ENCODE assay signal across 18 cellular contexts in the genomic region with DNA sequence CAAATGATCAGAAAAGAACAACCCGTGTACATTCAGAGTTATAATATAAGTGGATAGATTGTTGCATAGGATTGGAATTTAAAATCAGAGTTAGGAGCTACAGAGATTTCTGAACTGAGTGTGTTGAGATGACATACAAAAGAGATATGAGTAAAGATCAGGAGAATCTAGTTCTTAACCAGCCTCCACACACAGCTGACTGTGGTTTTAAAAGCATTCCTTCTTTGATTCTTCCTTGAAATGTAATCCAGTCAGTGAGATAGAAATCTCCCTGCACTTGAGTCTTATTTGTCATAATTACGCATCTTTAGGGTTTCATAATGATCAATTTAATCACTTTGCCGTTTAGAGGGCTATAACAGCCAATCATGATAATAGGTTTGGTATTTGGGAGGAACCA.
DNase-seq lines count a peak whose midpoint lies in the region; ATAC-seq, FAIRE-seq and TF ChIP-seq lines count a peak whose summit lies in the region.
"Had no signal": no experiment of that assay in that cellular context is flagged by ENCODE, and none has a peak within 500 bp of the region (broad histone marks: within the 10 kb centered on the region; RNA-seq: fewer than 3 reads in every experiment).

No MANE protein-coding gene starts in this region.

- H3K36me3 ChIP-seq in brain microvascular endothelial cell (replicated peaks), result no peaks in the 10 kb centered on the region
- H3K36me3 ChIP-seq: transverse colon had no signal

- TF ChIP-seq CTCF in brain microvascular endothelial cell (IDR thresholded peaks at IDR 0.05; ENCODE audit: low read depth, low read length, missing control alignments) (no peak), mesothelial cell of epicardium (IDR thresholded peaks at IDR 0.05; ENCODE audit: unreplicated experiment) (no peak)

- no peak for FAIRE-seq in GM12891 (lab: Jason Lieb, UNC)
- FAIRE-seq: endothelial cell of umbilical vein, GM19239 had no signal

- H3K4me1 Mint-ChIP-seq in mesothelial cell of epicardium, result peaks cover 23% of the 10 kb centered on the region
- H3K4me1 Mint-ChIP-seq: activated B cell treated with CpG ODN at 0.5 μM for 24 hours; central memory CD8-positive, alpha-beta T cell; nephron; T-cell had no signal

- DNase-seq in EL (peak; percentile 83), NCI-H1105 treated with DMSO at 0.1 percent for 48 hours (lab: John Stamatoyannopoulos, UW) (peak; percentile 82), brain microvascular endothelial cell (peak; percentile 55), mesothelial cell of epicardium (ENCODE audit: low spot score in 2 of 2, unreplicated experiment in 2 of 2) (no peak), middle frontal gyrus (ENCODE audit: extremely low spot score, low spot score) (no peak), GM12891 (ENCODE audit: insufficient read length, low spot score) (no peak)
- DNase-seq: activated B cell treated with CpG ODN at 0.5 μM for 24 hours; activated naive CD4-positive, alpha-beta T cell treated with anti-CD3 and anti-CD28 coated beads for 36 hours; right cardiac atrium; stimulated activated CD4-positive, alpha-beta T cell treated with anti-CD3 and anti-CD28 coated beads, Interleukin-2, amount 100 ng/mL, for 48 hours; T-cell; transverse colon had no signal

- H3K27me3 Mint-ChIP-seq in mesothelial cell of epicardium (ENCODE audit: low read depth), result peaks cover 10% of the 10 kb centered on the region
- H3K27me3 Mint-ChIP-seq: activated B cell treated with CpG ODN at 0.5 μM for 24 hours; central memory CD8-positive, alpha-beta T cell; T-cell had no signal

- TF ChIP-seq POLR2A in GM12891 (IDR thresholded peaks at IDR 0.05; ENCODE audit: low read depth, low read length), result no peak

- H3K4me3 ChIP-seq in brain microvascular endothelial cell (ENCODE audit: low read depth, low read length), result no peak overlapping the region
- H3K4me3 ChIP-seq: transverse colon had no signal

- no peaks in the 10 kb centered on the region for H3K36me3 Mint-ChIP-seq in mesothelial cell of epicardium
- H3K36me3 Mint-ChIP-seq: T-cell had no signal

- peak overlapping the region; percentile 49 for H3K27ac ChIP-seq in brain microvascular endothelial cell
- H3K27ac ChIP-seq: transverse colon had no signal

- no peak for ATAC-seq in HG02642 (IDR thresholded peaks at IDR 0.05; ENCODE audit: poor library complexity, unreplicated experiment)
- no peak for ATAC-seq in GM18858 (IDR thresholded peaks at IDR 0.05; ENCODE audit: unreplicated experiment)
- ATAC-seq: right cardiac atrium, T-cell had no signal

- no peak overlapping the region for H3K4me3 Mint-ChIP-seq in mesothelial cell of epicardium
- H3K4me3 Mint-ChIP-seq: activated B cell treated with CpG ODN at 0.5 μM for 24 hours; activated naive CD4-positive, alpha-beta T cell treated with anti-CD3 and anti-CD28 coated beads for 36 hours; central memory CD8-positive, alpha-beta T cell; nephron; T-cell had no signal

- H3K9me3 Mint-ChIP-seq in mesothelial cell of epicardium, result no peaks in the 10 kb centered on the region
- H3K9me3 Mint-ChIP-seq: activated B cell treated with CpG ODN at 0.5 μM for 24 hours; activated naive CD4-positive, alpha-beta T cell treated with anti-CD3 and anti-CD28 coated beads for 36 hours; central memory CD8-positive, alpha-beta T cell; nephron; T-cell had no signal

- H3K27ac Mint-ChIP-seq in mesothelial cell of epicardium, result peak overlapping the region; percentile 18
- H3K27ac Mint-ChIP-seq: activated B cell treated with CpG ODN at 0.5 μM for 24 hours; activated naive CD4-positive, alpha-beta T cell treated with anti-CD3 and anti-CD28 coated beads for 36 hours; nephron; T-cell had no signal

- in situ Hi-C loops in brain microvascular endothelial cell (cut with HindIII; ENCODE audit: low pct_ligation_motif_present, low sequenced_read_pairs), result no loop called here

- no peaks in the 10 kb centered on the region for H3K27me3 ChIP-seq in brain microvascular endothelial cell (replicated peaks)
- H3K27me3 ChIP-seq: transverse colon had no signal

TF ChIP-seq in GM12891, 5 proteins besides CTCF, POLR2A, EP300 and RAD21:
- TF ChIP-seq POU2F2 (IDR thresholded peaks at IDR 0.05; ENCODE audit: low read depth, low read length), result no peak
- no peak for TF ChIP-seq TAF1 (IDR thresholded peaks at IDR 0.05; ENCODE audit: low read depth, low read length)
- no peak for TF ChIP-seq PAX5 (IDR thresholded peaks at IDR 0.05; ENCODE audit: insufficient read depth, low read length, severe bottlenecking)
- no peak for TF ChIP-seq POLR2AphosphoS5 (IDR thresholded peaks at IDR 0.05; ENCODE audit: low read depth, low read length)
- no peak for TF ChIP-seq SPI1 (IDR thresholded peaks at IDR 0.05; ENCODE audit: low read depth, low read length)

Comparison
In these comparisons a context has a peak if more than half of its experiments do, and no peak if none do; other contexts are left out.
1. DNase-seq: peak in EL (single experiment), NCI-H1105 treated with DMSO at 0.1 percent for 48 hours (single experiment) and brain microvascular endothelial cell (single experiment); none in mesothelial cell of epicardium (0 of 2), middle frontal gyrus (single experiment) and GM12891 (single experiment).